Comparison of ENCODE assay signal across 26 cellular contexts in genomic region chr4:154677300-154677699, GRCh38.
"Had no signal": no experiment of that assay in that cellular context is flagged by ENCODE, and none has a peak within 500 bp of the region (broad histone marks: within the 10 kb centered on the region; RNA-seq: fewer than 3 reads in every experiment).

No MANE protein-coding gene starts in this region.

- ATAC-seq: naive thymus-derived CD4-positive, alpha-beta T cell; natural killer cell; pancreas; right cardiac atrium; sciatic nerve; stimulated activated naive CD8-positive, alpha-beta T cell treated with anti-CD3 and anti-CD28 coated beads, Interleukin-15, amount 100 ng/mL, for 72 hours; stimulated activated naive CD8-positive, alpha-beta T cell treated with anti-CD3 and anti-CD28 coated beads, Interleukin-15, Interleukin-2, amounts not matched to agents 100 U/mL and 50 U/mL, for 24 hours; upper lobe of right lung had no signal

- H3K36me3 ChIP-seq: neutrophil, pancreas, prostate gland, spleen, suprapubic skin, tibial artery, transverse colon, upper lobe of right lung, uterus had no signal

- DNase-seq: naive thymus-derived CD4-positive, alpha-beta T cell; natural killer cell; nucleus accumbens; pancreas; right cardiac atrium; spleen; stimulated activated CD4-positive, alpha-beta T cell treated with anti-CD3 and anti-CD28 coated beads, Interleukin-12 subunit alpha, Interleukin-12 subunit beta, amount 100 ng/mL, for 4 hours; stimulated activated CD4-positive, alpha-beta T cell treated with anti-CD3 and anti-CD28 coated beads, Interleukin-1b, Interleukin-23, amount 100 ng/mL, for 48 hours; stimulated activated CD4-positive, alpha-beta T cell treated with anti-CD3 and anti-CD28 coated beads, Interleukin-4, amount 100 ng/mL, for 1 hour; stimulated activated CD4-positive, alpha-beta T cell treated with anti-CD3 and anti-CD28 coated beads, Interleukin-4, amount 100 ng/mL, for 4 hours; stimulated activated CD8-positive, alpha-beta memory T cell treated with anti-CD3 and anti-CD28 coated beads, Interleukin-4, amount 100 ng/mL, for 48 hours; stimulated activated naive CD4-positive, alpha-beta T cell; stimulated activated naive CD8-positive, alpha-beta T cell treated with anti-CD3 and anti-CD28 coated beads, Interleukin-15, amount 100 ng/mL, for 72 hours; stimulated activated naive CD8-positive, alpha-beta T cell treated with anti-CD3 and anti-CD28 coated beads, Interleukin-15, Interleukin-2, amounts not matched to agents 100 U/mL and 50 U/mL, for 24 hours; substantia nigra; testis; tibial artery; transverse colon; upper lobe of right lung; uterus had no signal

- H3K9me3 ChIP-seq: neutrophil, pancreas, prostate gland, spleen, suprapubic skin, testis, tibial artery, transverse colon, upper lobe of right lung, uterus had no signal

- H3K27me3 ChIP-seq: neutrophil, pancreas, suprapubic skin, testis, tibial artery, transverse colon, upper lobe of right lung, uterus had no signal

- H3K4me2 ChIP-seq: smooth muscle cell had no signal

- H3K27ac ChIP-seq: neutrophil, pancreas, prostate gland, skin epidermis, spleen, suprapubic skin, testis, tibial artery, transverse colon, upper lobe of right lung, uterus had no signal

- H3K4me1 ChIP-seq: prostate gland, spleen, suprapubic skin, testis, tibial artery, transverse colon, upper lobe of right lung, uterus had no signal

- H3K4me3 ChIP-seq: pancreas, prostate gland, skin epidermis, smooth muscle cell, spleen, suprapubic skin, testis, tibial artery, transverse colon, upper lobe of right lung, uterus had no signal
